In the genomic region with DNA sequence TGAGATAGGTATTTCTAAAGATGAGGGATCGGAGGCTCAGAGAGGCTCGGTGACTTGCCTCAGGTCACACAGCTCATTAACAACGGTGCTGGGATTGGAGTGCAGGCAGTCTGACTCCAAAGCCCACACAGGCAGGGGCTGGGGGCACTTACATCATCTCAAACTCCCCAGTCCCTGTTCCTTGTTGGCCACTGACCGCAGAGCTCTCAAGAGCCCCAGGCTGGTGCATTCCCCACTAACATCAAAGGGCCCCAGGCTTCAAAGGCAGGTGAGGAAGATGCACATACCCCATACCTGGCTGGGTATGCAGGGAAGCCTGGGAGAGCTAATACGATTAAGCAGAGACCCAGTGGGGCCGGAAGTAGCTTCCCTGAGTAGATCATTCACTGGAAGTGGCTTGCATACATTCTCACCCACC, we compare ENCODE assay signal across 1 cellular context.
TF ChIP-seq lines count a peak whose summit lies in the region.

No MANE protein-coding gene starts in this region.

TF ChIP-seq in GM23338, 12 proteins besides CTCF, POLR2A, EP300 and RAD21 (continued from another document):
- TF ChIP-seq, protein P1, sequence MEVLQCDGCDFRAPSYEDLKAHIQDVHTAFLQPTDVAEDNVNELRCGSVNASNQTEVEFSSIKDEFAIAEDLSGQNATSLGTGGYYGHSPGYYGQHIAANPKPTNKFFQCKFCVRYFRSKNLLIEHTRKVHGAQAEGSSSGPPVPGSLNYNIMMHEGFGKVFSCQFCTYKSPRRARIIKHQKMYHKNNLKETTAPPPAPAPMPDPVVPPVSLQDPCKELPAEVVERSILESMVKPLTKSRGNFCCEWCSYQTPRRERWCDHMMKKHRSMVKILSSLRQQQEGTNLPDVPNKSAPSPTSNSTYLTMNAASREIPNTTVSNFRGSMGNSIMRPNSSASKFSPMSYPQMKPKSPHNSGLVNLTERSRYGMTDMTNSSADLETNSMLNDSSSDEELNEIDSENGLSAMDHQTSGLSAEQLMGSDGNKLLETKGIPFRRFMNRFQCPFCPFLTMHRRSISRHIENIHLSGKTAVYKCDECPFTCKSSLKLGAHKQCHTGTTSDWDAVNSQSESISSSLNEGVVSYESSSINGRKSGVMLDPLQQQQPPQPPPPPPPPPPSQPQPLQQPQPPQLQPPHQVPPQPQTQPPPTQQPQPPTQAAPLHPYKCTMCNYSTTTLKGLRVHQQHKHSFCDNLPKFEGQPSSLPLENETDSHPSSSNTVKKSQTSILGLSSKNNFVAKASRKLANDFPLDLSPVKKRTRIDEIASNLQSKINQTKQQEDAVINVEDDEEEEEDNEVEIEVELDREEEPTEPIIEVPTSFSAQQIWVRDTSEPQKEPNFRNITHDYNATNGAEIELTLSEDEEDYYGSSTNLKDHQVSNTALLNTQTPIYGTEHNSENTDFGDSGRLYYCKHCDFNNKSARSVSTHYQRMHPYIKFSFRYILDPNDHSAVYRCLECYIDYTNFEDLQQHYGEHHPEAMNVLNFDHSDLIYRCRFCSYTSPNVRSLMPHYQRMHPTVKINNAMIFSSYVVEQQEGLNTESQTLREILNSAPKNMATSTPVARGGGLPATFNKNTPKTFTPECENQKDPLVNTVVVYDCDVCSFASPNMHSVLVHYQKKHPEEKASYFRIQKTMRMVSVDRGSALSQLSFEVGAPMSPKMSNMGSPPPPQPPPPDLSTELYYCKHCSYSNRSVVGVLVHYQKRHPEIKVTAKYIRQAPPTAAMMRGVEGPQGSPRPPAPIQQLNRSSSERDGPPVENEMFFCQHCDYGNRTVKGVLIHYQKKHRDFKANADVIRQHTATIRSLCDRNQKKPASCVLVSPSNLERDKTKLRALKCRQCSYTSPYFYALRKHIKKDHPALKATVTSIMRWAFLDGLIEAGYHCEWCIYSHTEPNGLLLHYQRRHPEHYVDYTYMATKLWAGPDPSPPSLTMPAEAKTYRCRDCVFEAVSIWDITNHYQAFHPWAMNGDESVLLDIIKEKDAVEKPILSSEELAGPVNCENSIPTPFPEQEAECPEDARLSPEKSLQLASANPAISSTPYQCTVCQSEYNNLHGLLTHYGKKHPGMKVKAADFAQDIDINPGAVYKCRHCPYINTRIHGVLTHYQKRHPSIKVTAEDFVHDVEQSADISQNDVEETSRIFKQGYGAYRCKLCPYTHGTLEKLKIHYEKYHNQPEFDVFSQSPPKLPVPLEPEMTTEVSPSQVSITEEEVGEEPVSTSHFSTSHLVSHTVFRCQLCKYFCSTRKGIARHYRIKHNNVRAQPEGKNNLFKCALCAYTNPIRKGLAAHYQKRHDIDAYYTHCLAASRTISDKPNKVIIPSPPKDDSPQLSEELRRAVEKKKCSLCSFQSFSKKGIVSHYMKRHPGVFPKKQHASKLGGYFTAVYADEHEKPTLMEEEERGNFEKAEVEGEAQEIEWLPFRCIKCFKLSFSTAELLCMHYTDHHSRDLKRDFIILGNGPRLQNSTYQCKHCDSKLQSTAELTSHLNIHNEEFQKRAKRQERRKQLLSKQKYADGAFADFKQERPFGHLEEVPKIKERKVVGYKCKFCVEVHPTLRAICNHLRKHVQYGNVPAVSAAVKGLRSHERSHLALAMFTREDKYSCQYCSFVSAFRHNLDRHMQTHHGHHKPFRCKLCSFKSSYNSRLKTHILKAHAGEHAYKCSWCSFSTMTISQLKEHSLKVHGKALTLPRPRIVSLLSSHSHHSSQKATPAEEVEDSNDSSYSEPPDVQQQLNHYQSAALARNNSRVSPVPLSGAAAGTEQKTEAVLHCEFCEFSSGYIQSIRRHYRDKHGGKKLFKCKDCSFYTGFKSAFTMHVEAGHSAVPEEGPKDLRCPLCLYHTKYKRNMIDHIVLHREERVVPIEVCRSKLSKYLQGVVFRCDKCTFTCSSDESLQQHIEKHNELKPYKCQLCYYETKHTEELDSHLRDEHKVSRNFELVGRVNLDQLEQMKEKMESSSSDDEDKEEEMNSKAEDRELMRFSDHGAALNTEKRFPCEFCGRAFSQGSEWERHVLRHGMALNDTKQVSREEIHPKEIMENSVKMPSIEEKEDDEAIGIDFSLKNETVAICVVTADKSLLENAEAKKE (CRISPR knock-in tag; IDR thresholded peaks at IDR 0.05): peak; percentile 77
- TF ChIP-seq EZH2phosphoT487 (IDR thresholded peaks at IDR 0.05; ENCODE audit: unreplicated experiment) (no peak), ZNF331 (CRISPR knock-in tag; IDR thresholded peaks at IDR 0.05; ENCODE audit: low read depth) (no peak; the same call in 1 of the 2 replicates), JUNB (IDR thresholded peaks at IDR 0.05; ENCODE audit: unreplicated experiment) (no peak), EZH2 (IDR thresholded peaks at IDR 0.05; ENCODE audit: low read depth, unreplicated experiment) (no peak)
- TF ChIP-seq, protein P2, sequence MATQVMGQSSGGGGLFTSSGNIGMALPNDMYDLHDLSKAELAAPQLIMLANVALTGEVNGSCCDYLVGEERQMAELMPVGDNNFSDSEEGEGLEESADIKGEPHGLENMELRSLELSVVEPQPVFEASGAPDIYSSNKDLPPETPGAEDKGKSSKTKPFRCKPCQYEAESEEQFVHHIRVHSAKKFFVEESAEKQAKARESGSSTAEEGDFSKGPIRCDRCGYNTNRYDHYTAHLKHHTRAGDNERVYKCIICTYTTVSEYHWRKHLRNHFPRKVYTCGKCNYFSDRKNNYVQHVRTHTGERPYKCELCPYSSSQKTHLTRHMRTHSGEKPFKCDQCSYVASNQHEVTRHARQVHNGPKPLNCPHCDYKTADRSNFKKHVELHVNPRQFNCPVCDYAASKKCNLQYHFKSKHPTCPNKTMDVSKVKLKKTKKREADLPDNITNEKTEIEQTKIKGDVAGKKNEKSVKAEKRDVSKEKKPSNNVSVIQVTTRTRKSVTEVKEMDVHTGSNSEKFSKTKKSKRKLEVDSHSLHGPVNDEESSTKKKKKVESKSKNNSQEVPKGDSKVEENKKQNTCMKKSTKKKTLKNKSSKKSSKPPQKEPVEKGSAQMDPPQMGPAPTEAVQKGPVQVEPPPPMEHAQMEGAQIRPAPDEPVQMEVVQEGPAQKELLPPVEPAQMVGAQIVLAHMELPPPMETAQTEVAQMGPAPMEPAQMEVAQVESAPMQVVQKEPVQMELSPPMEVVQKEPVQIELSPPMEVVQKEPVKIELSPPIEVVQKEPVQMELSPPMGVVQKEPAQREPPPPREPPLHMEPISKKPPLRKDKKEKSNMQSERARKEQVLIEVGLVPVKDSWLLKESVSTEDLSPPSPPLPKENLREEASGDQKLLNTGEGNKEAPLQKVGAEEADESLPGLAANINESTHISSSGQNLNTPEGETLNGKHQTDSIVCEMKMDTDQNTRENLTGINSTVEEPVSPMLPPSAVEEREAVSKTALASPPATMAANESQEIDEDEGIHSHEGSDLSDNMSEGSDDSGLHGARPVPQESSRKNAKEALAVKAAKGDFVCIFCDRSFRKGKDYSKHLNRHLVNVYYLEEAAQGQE (IDR thresholded peaks at IDR 0.05; ENCODE audit: unreplicated experiment): no peak
- TF ChIP-seq, protein P3, sequence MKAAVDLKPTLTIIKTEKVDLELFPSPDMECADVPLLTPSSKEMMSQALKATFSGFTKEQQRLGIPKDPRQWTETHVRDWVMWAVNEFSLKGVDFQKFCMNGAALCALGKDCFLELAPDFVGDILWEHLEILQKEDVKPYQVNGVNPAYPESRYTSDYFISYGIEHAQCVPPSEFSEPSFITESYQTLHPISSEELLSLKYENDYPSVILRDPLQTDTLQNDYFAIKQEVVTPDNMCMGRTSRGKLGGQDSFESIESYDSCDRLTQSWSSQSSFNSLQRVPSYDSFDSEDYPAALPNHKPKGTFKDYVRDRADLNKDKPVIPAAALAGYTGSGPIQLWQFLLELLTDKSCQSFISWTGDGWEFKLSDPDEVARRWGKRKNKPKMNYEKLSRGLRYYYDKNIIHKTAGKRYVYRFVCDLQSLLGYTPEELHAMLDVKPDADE (IDR thresholded peaks at IDR 0.05): peak; percentile 82; the same call in 1 of the 2 replicates
